ENCODE assay signal across 5 cellular contexts in the genomic region with DNA sequence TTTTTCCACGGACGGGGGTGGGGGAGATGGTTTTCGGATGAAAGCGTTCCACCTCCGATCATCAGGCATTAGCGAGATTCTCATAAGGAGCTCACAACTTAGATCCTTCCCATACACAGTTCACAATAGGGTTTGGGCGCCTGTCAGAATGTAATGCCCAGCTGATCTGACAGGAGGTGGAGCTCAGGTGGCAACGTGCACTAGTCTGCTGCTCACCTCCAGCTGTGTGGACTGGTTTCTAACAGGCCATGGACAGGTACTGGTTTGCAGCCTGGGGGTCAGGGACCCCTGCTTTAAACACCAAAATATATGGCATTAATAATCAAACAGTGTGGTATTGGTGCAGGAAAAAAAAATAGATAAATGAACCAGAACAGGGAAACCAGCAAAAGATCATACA.
"Had no signal": no experiment of that assay in that cellular context is flagged by ENCODE, and none has a peak within 500 bp of the region (broad histone marks: within the 10 kb centered on the region; RNA-seq: fewer than 3 reads in every experiment).

No MANE protein-coding gene starts in this region.

- H3K4me3 ChIP-seq: GM23338, K562 had no signal

- DNase-seq: H9, HCEC 1CT, IMR-90 had no signal

- ATAC-seq: GM23338, K562 had no signal
